In genomic region chr12:116303929-116304328, GRCh38 we compare ENCODE assay signal across 1 cellular context.
TF ChIP-seq lines count a peak whose summit lies in the region.

No MANE protein-coding gene starts in this region.

TF ChIP-seq in IMR-90, 13 proteins besides CTCF, POLR2A, EP300 and RAD21:
- TF ChIP-seq FOS (IDR thresholded peaks at IDR 0.05; ENCODE audit: low read depth, low read length) (no peak), RCOR1 (IDR thresholded peaks at IDR 0.05; ENCODE audit: insufficient replicate concordance, low read length) (no peak), CEBPB (IDR thresholded peaks at IDR 0.05; ENCODE audit: low read depth, low read length) (peak; percentile 70)
